8 cellular contexts compared by ENCODE assay signal in genomic region chr15:90232941-90233700, GRCh38.
DNase-seq lines count a peak whose midpoint lies in the region; ATAC-seq lines count a peak whose summit lies in the region.

No MANE protein-coding gene starts in this region.

- peak; percentile 43 for ATAC-seq in HG02588 (IDR thresholded peaks at IDR 0.05; ENCODE audit: unreplicated experiment)

- peak overlapping the region; percentile 73 for H3K4me3 ChIP-seq in mucosa of stomach (ENCODE audit: low read length)

- H3K9me3 ChIP-seq in mucosa of stomach (ENCODE audit: control insufficient read depth, low read length) = no peaks in the 10 kb centered on the region

- peak; percentile 34 for DNase-seq in NCI-H146 (lab: John Stamatoyannopoulos, UW)
- no peak for DNase-seq in NCI-H146 treated with DMSO at 0.1 percent for 48 hours (lab: John Stamatoyannopoulos, UW; ENCODE audit: unreplicated experiment)
- peak; percentile 73 for DNase-seq in NAMALWA (ENCODE audit: low spot score)
- peak; percentile 41 to 52 for DNase-seq in activated CD4-positive, alpha-beta T cell treated with anti-CD3 and anti-CD28 coated beads, Interleukin-2, amount 50 U/mL, for 4 hours
- peak; percentile 44 for DNase-seq in epidermal melanocyte (ENCODE audit: insufficient read length, low spot score)
- DNase-seq in stimulated activated naive CD4-positive, alpha-beta T cell treated with Interleukin-2 at 50 U/mL for 16 hours (lab: John Stamatoyannopoulos, UW) = peak; percentile 57

- H3K36me3 ChIP-seq in mucosa of stomach (ENCODE audit: control insufficient read depth, insufficient read depth, low read length) = peaks cover 20% of the 10 kb centered on the region

- peaks cover 44% of the 10 kb centered on the region for H3K4me1 ChIP-seq in mucosa of stomach (ENCODE audit: control insufficient read depth, insufficient read depth, low read length)

- H3K27me3 ChIP-seq in mucosa of stomach (ENCODE audit: control insufficient read depth, insufficient read depth, low read length) = no peaks in the 10 kb centered on the region

- peak overlapping the region; percentile 83 for H3K9ac ChIP-seq in mucosa of stomach (ENCODE audit: low read length)
